ENCODE assay signal across 26 cellular contexts in genomic region chr22:28448625-28449024, GRCh38.
"Had no signal": no experiment of that assay in that cellular context is flagged by ENCODE, and none has a peak within 500 bp of the region (broad histone marks: within the 10 kb centered on the region; RNA-seq: fewer than 3 reads in every experiment).

No MANE protein-coding gene starts in this region.

- H3K4me3 ChIP-seq: SK-N-MC had no signal

- FAIRE-seq: astrocyte had no signal

- ATAC-seq: activated T-cell treated with anti-CD3 and anti-CD28 coated beads, Interleukin-2, amount 50 U/mL, for 4 hours; Panc1; Right ventricle myocardium inferior; T-cell had no signal

- H3K27ac ChIP-seq: SK-N-MC had no signal

- DNase-seq: activated B cell treated with CpG ODN at 0.5 μM for 24 hours; activated CD4-positive, alpha-beta T cell treated with anti-CD3 and anti-CD28 coated beads for 1 hour; activated CD4-positive, alpha-beta T cell treated with anti-CD3 and anti-CD28 coated beads, Interleukin-2, amount 10 ng/mL, durations not matched to agents 24 days and 14 days; activated CD4-positive, alpha-beta T cell treated with anti-CD3 and anti-CD28 coated beads, Interleukin-2, amount 50 U/mL, for 48 hours; activated CD8-positive, alpha-beta memory T cell treated with anti-CD3 and anti-CD28 coated beads for 24 hours; activated effector memory CD4-positive, alpha-beta T cell treated with anti-CD3 and anti-CD28 coated beads, Interleukin-2, amount 50 U/mL, for 16 hours; activated naive CD4-positive, alpha-beta T cell treated with anti-CD3 and anti-CD28 coated beads for 36 hours; activated T-cell treated with anti-CD3 and anti-CD28 coated beads, Interleukin-2, amount 50 U/mL, for 4 hours; amygdala; NCI-H1105 treated with DMSO at 0.1 percent for 48 hours; NCI-H146; NCI-H187 treated with DMSO at 0.1 percent for 48 hours; NCI-H2081 treated with DMSO at 0.1 percent for 48 hours; NCI-H2171 treated with DMSO at 0.1 percent for 48 hours; NCI-H510A treated with DMSO at 0.1 percent for 48 hours; NCI-H69; NK-92 treated with Interleukin-12 subunit alpha and Interleukin-12 subunit beta, amount 100 ng/mL, for 24 hours; OCI-M1; RPMI8226; T-cell; T-helper 2 cell; T1000 had no signal
